In the genomic region with DNA sequence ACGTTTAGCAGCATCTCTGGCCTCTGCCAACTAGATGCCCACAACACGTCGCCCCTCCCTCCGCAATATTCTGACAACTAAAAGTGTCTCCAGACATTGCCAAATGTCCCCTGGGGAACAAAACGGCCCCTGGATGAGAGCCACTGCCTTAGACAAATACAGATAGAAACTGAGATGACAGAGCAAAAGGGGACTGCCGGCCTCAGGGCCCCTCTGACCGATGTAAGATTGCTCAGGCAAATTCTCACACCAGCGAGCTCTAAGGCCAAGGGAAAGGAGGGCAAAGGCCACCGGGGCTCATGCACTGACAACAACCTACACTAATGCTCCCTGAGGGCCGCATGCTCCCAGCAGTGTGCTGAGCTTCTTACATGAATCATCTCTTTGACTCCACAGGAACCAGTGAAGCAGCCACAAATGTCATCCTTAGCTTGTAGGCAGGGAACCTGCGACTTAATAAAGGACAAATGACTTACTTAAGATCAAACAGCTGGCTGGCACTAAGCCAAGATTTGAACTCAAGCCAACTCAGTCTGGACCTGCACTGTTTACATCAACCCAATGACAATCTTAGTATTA, we compare ENCODE assay signal across 16 cellular contexts.
DNase-seq lines count a peak whose midpoint lies in the region; ATAC-seq, FAIRE-seq and TF ChIP-seq lines count a peak whose summit lies in the region.
"Had no signal": no experiment of that assay in that cellular context is flagged by ENCODE, and none has a peak within 500 bp of the region (broad histone marks: within the 10 kb centered on the region; RNA-seq: fewer than 3 reads in every experiment).

No MANE protein-coding gene starts in this region.

- FAIRE-seq in HepG2 (lab: Jason Lieb, UNC): no peak
- FAIRE-seq: GM12892 had no signal

- H3K27ac ChIP-seq in HepG2 (ENCODE audit: extremely low read length, insufficient read depth, low read length): no peak overlapping the region
- H3K27ac ChIP-seq: prostate gland, upper lobe of left lung had no signal

- H4K20me1 ChIP-seq in HepG2 (ENCODE audit: insufficient read depth, low read length): no peaks in the 10 kb centered on the region

- no peak for TF ChIP-seq POLR2A in HepG2 (IDR thresholded peaks at IDR 0.05; ENCODE audit: insufficient read depth in 1 of 2, low read depth in 2 of 2, low read length in 2 of 2)

- peaks cover 1 to 16% of the 10 kb centered on the region in 2 experiments; a peak in 2 of 5 replicates for H3K27me3 ChIP-seq in HepG2 (ENCODE audit: control insufficient read depth in 1 of 2, insufficient read depth in 2 of 2, low read length in 2 of 2)
- H3K27me3 ChIP-seq: upper lobe of left lung had no signal

- H3K4me2 ChIP-seq in HepG2 (ENCODE audit: low read depth, low read length): no peak overlapping the region

- ATAC-seq in HepG2: peak; percentile 65
- ATAC-seq: activated CD4-positive, alpha-beta T cell treated with anti-CD3 and anti-CD28 coated beads for 36 hours had no signal

- H3K36me3 ChIP-seq in HepG2 (replicated peaks in 1 of 2; ENCODE audit: control insufficient read depth in 1 of 2, insufficient read depth in 2 of 2, low read length in 2 of 2): no peaks in the 10 kb centered on the region
- H3K36me3 ChIP-seq: prostate gland, upper lobe of left lung had no signal

- CTCF ChIA-PET in HepG2 (lab: Yijun Ruan, JAX; ENCODE audit: low intra/inter-chr PET ratio, low total read pairs): no interaction called here

- no peaks in the 10 kb centered on the region for H3K9me3 ChIP-seq in HepG2 (ENCODE audit: low read length)
- H3K9me3 ChIP-seq: Caco-2, prostate gland, upper lobe of left lung had no signal

- H3K4me3 ChIP-seq in choroid plexus epithelial cell (ENCODE audit: low read depth, low read length) (no peak overlapping the region), HepG2 (replicated peaks in 1 of 3; ENCODE audit: insufficient read depth in 1 of 3, low read depth in 2 of 3, low read length in 3 of 3) (no peak overlapping the region)
- H3K4me3 ChIP-seq: prostate gland, upper lobe of left lung had no signal

- TF ChIP-seq CTCF in choroid plexus epithelial cell (conservative IDR thresholded peaks at IDR 0.05; ENCODE audit: low read depth, low read length) (no peak), HepG2 (CRISPR knock-in tag; IDR thresholded peaks at IDR 0.05) (no peak)

- DNase-seq in ELR (ENCODE audit: low read depth) (peak; percentile 38), LoVo (ENCODE audit: low spot score) (peak; percentile 69), choroid plexus epithelial cell (ENCODE audit: low read depth) (peak; percentile 52), HepG2 (ENCODE audit: low spot score) (peak; percentile 12), SIG-M5 (lab: John Stamatoyannopoulos, UW) (no peak), NCI-H2029 treated with DMSO at 0.1 percent for 48 hours (lab: John Stamatoyannopoulos, UW) (no peak)
- DNase-seq in stimulated activated CD4-positive, alpha-beta T cell treated with anti-CD3 and anti-CD28 coated beads, Interleukin-15, amount 100 ng/mL, for 24 hours: no peak
- DNase-seq in NK-92 treated with Interleukin-12 subunit alpha and Interleukin-12 subunit beta, amount 100 ng/mL, for 24 hours (lab: John Stamatoyannopoulos, UW): no peak
- DNase-seq: activated CD4-positive, alpha-beta T cell treated with anti-CD3 and anti-CD28 coated beads for 36 hours; activated gamma-delta T cell treated with Interleukin-2 at 50 U/mL for 16 hours; NCI-H2081 treated with DMSO at 0.1 percent for 48 hours; SHP77; upper lobe of left lung had no signal

- POLR2A ChIA-PET in HepG2 (lab: Yijun Ruan, JAX): no interaction called here

- no peak overlapping the region for H3K9ac ChIP-seq in HepG2 (ENCODE audit: insufficient read depth, low read depth, low read length)

- intact Hi-C loops in HepG2 (cut with micrococcal nuclease; ENCODE audit: unreplicated experiment): no loop called here

- TF ChIP-seq EP300 in HepG2 (IDR thresholded peaks at IDR 0.05; ENCODE audit: low read depth in 2 of 2, low read length in 2 of 2): no peak
- TF ChIP-seq EP300 in HepG2 (CRISPR knock-in tag; IDR thresholded peaks at IDR 0.05; ENCODE audit: borderline replicate concordance): no peak

- no peak overlapping the region for H2AFZ ChIP-seq in HepG2 (ENCODE audit: low read length)

- in situ Hi-C loops in HepG2 (cut with HindIII; ENCODE audit: extremely low pct_ligation_motif_present, low pct_unique_long_range_greater_than_20kb): no loop called here

- no peak for TF ChIP-seq RAD21 in HepG2 (CRISPR knock-in tag; IDR thresholded peaks at IDR 0.05)

- no peaks in the 10 kb centered on the region for H3K79me2 ChIP-seq in HepG2 (ENCODE audit: insufficient read depth, low read length)

- BruUV-seq in HepG2 (replicated peaks; lab: Mats Ljungman, UMichigan): no TSS peak

- peaks cover 7% of the 10 kb centered on the region; the same call in 1 of the 2 replicates for H3K4me1 ChIP-seq in HepG2 (ENCODE audit: insufficient read depth, low read length)
- H3K4me1 ChIP-seq: prostate gland, upper lobe of left lung had no signal

- 28% methylated on average over 11 of the region's 11 CpGs for WGBS in HepG2 (ENCODE audit: low lambda C conversion rate)

TF ChIP-seq in HepG2, 621 proteins besides CTCF, POLR2A, EP300 and RAD21 (continues in another document):
- TF ChIP-seq ZNF337 (CRISPR knock-in tag; IDR thresholded peaks at IDR 0.05; ENCODE audit: borderline replicate concordance, low read depth): no peak
- 0 out of 2 replicates have a peak, but pooled peaks have one; percentile 31 for TF ChIP-seq RXRB (CRISPR knock-in tag; IDR thresholded peaks at IDR 0.05; ENCODE audit: borderline replicate concordance)
- no peak for TF ChIP-seq NCOA1 (CRISPR knock-in tag; IDR thresholded peaks at IDR 0.05)
- TF ChIP-seq RFXANK (CRISPR knock-in tag; IDR thresholded peaks at IDR 0.05): no peak
- TF ChIP-seq NFIB (CRISPR knock-in tag; IDR thresholded peaks at IDR 0.05; ENCODE audit: borderline replicate concordance): 0 out of 2 replicates have a peak, but pooled peaks have one; percentile 48
- no peak for TF ChIP-seq NFYC (CRISPR knock-in tag; IDR thresholded peaks at IDR 0.05)
- no peak for TF ChIP-seq RNF219 (CRISPR knock-in tag; IDR thresholded peaks at IDR 0.05)
- TF ChIP-seq, protein P1, sequence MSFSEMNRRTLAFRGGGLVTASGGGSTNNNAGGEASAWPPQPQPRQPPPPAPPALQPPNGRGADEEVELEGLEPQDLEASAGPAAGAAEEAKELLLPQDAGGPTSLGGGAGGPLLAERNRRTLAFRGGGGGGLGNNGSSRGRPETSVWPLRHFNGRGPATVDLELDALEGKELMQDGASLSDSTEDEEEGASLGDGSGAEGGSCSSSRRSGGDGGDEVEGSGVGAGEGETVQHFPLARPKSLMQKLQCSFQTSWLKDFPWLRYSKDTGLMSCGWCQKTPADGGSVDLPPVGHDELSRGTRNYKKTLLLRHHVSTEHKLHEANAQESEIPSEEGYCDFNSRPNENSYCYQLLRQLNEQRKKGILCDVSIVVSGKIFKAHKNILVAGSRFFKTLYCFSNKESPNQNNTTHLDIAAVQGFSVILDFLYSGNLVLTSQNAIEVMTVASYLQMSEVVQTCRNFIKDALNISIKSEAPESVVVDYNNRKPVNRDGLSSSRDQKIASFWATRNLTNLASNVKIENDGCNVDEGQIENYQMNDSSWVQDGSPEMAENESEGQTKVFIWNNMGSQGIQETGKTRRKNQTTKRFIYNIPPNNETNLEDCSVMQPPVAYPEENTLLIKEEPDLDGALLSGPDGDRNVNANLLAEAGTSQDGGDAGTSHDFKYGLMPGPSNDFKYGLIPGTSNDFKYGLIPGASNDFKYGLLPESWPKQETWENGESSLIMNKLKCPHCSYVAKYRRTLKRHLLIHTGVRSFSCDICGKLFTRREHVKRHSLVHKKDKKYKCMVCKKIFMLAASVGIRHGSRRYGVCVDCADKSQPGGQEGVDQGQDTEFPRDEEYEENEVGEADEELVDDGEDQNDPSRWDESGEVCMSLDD (CRISPR knock-in tag; IDR thresholded peaks at IDR 0.05; ENCODE audit: borderline replicate concordance): no peak
- TF ChIP-seq PPARG (CRISPR knock-in tag; conservative IDR thresholded peaks at IDR 0.05): peak; percentile 78
- TF ChIP-seq KDM2A (CRISPR knock-in tag; IDR thresholded peaks at IDR 0.05; ENCODE audit: borderline replicate concordance, low read depth): no peak
- no peak for TF ChIP-seq IRX3 (CRISPR knock-in tag; IDR thresholded peaks at IDR 0.05; ENCODE audit: borderline replicate concordance, low read depth)
- no peak for TF ChIP-seq JDP2 (CRISPR knock-in tag; IDR thresholded peaks at IDR 0.05; ENCODE audit: borderline replicate concordance)
- TF ChIP-seq ZNF740 (CRISPR knock-in tag; IDR thresholded peaks at IDR 0.05): no peak
- TF ChIP-seq RXRA (CRISPR knock-in tag; IDR thresholded peaks at IDR 0.05): peak; percentile 20; the same call in 1 of the 2 replicates
- TF ChIP-seq LCORL (IDR thresholded peaks at IDR 0.05): peak; percentile 61; the same call in 1 of the 2 replicates
- no peak for TF ChIP-seq LCORL (CRISPR knock-in tag; IDR thresholded peaks at IDR 0.05)
- no peak for TF ChIP-seq ZNF792 (CRISPR knock-in tag; IDR thresholded peaks at IDR 0.05)
- TF ChIP-seq, protein P2, sequence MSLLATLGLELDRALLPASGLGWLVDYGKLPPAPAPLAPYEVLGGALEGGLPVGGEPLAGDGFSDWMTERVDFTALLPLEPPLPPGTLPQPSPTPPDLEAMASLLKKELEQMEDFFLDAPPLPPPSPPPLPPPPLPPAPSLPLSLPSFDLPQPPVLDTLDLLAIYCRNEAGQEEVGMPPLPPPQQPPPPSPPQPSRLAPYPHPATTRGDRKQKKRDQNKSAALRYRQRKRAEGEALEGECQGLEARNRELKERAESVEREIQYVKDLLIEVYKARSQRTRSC (CRISPR knock-in tag; IDR thresholded peaks at IDR 0.05; ENCODE audit: low read depth): no peak

Comparison
In these comparisons a context has a peak if more than half of its experiments do, and no peak if none do; other contexts are left out.
1. DNase-seq: peak in ELR (single experiment), LoVo (single experiment), choroid plexus epithelial cell (single experiment) and HepG2 (single experiment); none in stimulated activated CD4-positive, alpha-beta T cell treated with anti-CD3 and anti-CD28 coated beads, Interleukin-15, amount 100 ng/mL, for 24 hours (single experiment), SIG-M5 (single experiment), NK-92 treated with Interleukin-12 subunit alpha and Interleukin-12 subunit beta, amount 100 ng/mL, for 24 hours (single experiment) and NCI-H2029 treated with DMSO at 0.1 percent for 48 hours (single experiment).